9 cellular contexts compared by ENCODE assay signal in the genomic region with DNA sequence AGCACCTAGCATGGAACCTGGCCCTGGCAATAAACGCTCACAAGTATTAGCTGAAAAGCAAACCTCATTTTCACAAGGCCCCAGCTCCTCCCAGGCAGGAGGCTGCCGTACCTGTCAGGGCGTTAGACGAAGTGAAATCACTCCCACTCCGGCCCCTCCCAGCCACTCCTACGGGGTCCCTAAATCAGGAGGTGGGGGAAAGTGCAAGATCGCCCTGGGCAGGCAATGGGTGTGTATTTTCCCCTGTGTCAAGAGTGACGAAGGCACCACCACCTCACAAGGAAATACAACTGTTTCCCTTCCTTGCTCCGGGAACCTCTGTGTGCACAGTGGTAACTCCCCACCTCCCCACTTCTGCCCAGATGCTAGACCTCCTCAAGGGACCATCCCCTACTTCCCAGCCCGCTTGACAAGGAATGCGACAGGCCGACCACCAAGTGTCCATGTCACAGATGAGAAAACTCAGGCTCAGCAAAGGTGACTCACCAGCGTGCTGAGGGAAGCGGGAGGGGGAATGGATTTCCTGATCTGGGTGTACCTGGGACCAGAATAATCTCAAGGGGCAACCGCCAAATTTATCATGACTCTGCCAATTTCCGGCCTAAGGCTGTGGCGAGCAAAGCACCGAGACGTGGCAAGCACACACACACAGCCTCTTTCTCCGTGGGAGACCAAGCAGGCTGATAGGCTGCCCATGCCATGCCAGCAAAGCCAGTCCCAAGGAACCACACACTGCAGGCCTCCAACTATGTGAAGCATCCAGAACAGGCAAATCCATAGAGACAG. TPM values are rescaled to one million over a fixed set of nuclear protein-coding genes. Genes with fewer than 3 reads are reported as not detected.
A peak's percentile ranks its signal among the peaks of the same experiment; 100 is the strongest.
DNase-seq lines count a peak whose midpoint lies in the region; ATAC-seq and TF ChIP-seq lines count a peak whose summit lies in the region.
"Had no signal": no experiment of that assay in that cellular context is flagged by ENCODE, and none has a peak within 500 bp of the region (broad histone marks: within the 10 kb centered on the region; RNA-seq: fewer than 3 reads in every experiment).

No MANE protein-coding gene starts in this region.

- ATAC-seq in activated T-cell treated with anti-CD3 and anti-CD28 coated beads, Interleukin-2, amount 50 U/mL, for 4 hours: peak in 1 of 2 donors; percentile 18
- ATAC-seq in HG03354 (IDR thresholded peaks at IDR 0.05; ENCODE audit: poor library complexity, severe bottlenecking, unreplicated experiment) (no peak), GM19397 (IDR thresholded peaks at IDR 0.05; ENCODE audit: unreplicated experiment) (no peak), GM21825 (IDR thresholded peaks at IDR 0.05; ENCODE audit: unreplicated experiment) (no peak)

- no peaks in the 10 kb centered on the region for H3K9me3 ChIP-seq in ascending aorta

- H3K4me1 Mint-ChIP-seq in activated T-cell treated with anti-CD3 and anti-CD28 coated beads, Interleukin-2, amount 50 U/mL, for 4 hours (ENCODE audit: low read depth): peaks cover 79% of the 10 kb centered on the region

- no peaks in the 10 kb centered on the region for H3K27me3 Mint-ChIP-seq in activated T-cell treated with anti-CD3 and anti-CD28 coated beads, Interleukin-2, amount 50 U/mL, for 4 hours (ENCODE audit: low read depth)

- no peak for TF ChIP-seq CTCF in ascending aorta (IDR thresholded peaks at IDR 0.05)

- H3K36me3 Mint-ChIP-seq in activated T-cell treated with anti-CD3 and anti-CD28 coated beads, Interleukin-2, amount 50 U/mL, for 4 hours (ENCODE audit: insufficient read depth): peaks cover 14% of the 10 kb centered on the region

- no peak overlapping the region for H3K27ac ChIP-seq in ascending aorta

- no peaks in the 10 kb centered on the region for H3K9me3 Mint-ChIP-seq in activated T-cell treated with anti-CD3 and anti-CD28 coated beads, Interleukin-2, amount 50 U/mL, for 4 hours

- intact Hi-C loops in ascending aorta (cut with DNase I): loop anchor here (10.0 kb wide), 1 partner anchor 787 kb away; a partner anchor contains a TSS

- peak; percentile 81 for DNase-seq in A172 (ENCODE audit: low spot score)
- DNase-seq in Kasumi-1 (lab: John Stamatoyannopoulos, UW): peak; percentile 62 to 71
- DNase-seq in activated T-cell treated with anti-CD3 and anti-CD28 coated beads, Interleukin-2, amount 50 U/mL, for 4 hours: peak; percentile 34
- DNase-seq in kidney tubule cell (ENCODE audit: low spot score): peak; percentile 85
- DNase-seq in ascending aorta (ENCODE audit: low spot score in 2 of 2): no peak
- DNase-seq: NCI-H1417 had no signal

- no peaks in the 10 kb centered on the region for H3K27me3 ChIP-seq in ascending aorta

- H3K4me1 ChIP-seq in ascending aorta: peaks cover 3 to 4% of the 10 kb centered on the region in 2 donors

- H3K4me3 ChIP-seq in ascending aorta: no peak overlapping the region

- H3K4me3 Mint-ChIP-seq in activated T-cell treated with anti-CD3 and anti-CD28 coated beads, Interleukin-2, amount 50 U/mL, for 4 hours: peak overlapping the region; percentile 74

- peaks cover 3 to 10% of the 10 kb centered on the region in 2 donors for H3K36me3 ChIP-seq in ascending aorta

RNA-seq across cellular contexts. Expression of a gene that starts 7.3 kb away (rescaled TPM):
- total RNA-seq in A172 (2014; rRNA removed; shearing (Covaris generic)): 73.6 and 80.1 TPM in 2 replicates
- total RNA-seq in activated T-cell treated with anti-CD3 and anti-CD28 coated beads, Interleukin-2, amount 50 U/mL, for 4 hours: 100 to 1,000 TPM; 256 to 326 (median 285) TPM
- total RNA-seq in ascending aorta: 68.3 TPM

RNA-seq across cellular contexts. Expression of a gene that starts 22.9 kb away (rescaled TPM):
- 1.6 and 3.4 TPM in 2 replicates for total RNA-seq in A172 (2014; rRNA removed; shearing (Covaris generic))
- 1 to 10 TPM; 5.8 to 6.9 (median 6.2) TPM for total RNA-seq in activated T-cell treated with anti-CD3 and anti-CD28 coated beads, Interleukin-2, amount 50 U/mL, for 4 hours
- not detected for total RNA-seq in ascending aorta

RNA-seq across cellular contexts. Expression of a gene that starts 28.4 kb away (rescaled TPM):
- 88.0 and 108 TPM in 2 replicates for total RNA-seq in A172 (2014; rRNA removed; shearing (Covaris generic))
- 100 to 1,000 TPM; 113 to 139 (median 121) TPM for total RNA-seq in activated T-cell treated with anti-CD3 and anti-CD28 coated beads, Interleukin-2, amount 50 U/mL, for 4 hours
- total RNA-seq in ascending aorta: 72.7 TPM

RNA-seq across cellular contexts. Expression of a gene that starts 32.3 kb away (rescaled TPM):
- 11.6 and 12.8 TPM in 2 replicates for total RNA-seq in A172 (2014; rRNA removed; shearing (Covaris generic))
- total RNA-seq in activated T-cell treated with anti-CD3 and anti-CD28 coated beads, Interleukin-2, amount 50 U/mL, for 4 hours: 1 to 10 TPM; 4.0 to 6.5 (median 5.0) TPM
- total RNA-seq in ascending aorta: 6.5 TPM

RNA-seq across cellular contexts. Expression of a gene that starts 42.2 kb away (rescaled TPM):
- total RNA-seq in A172 (2014; rRNA removed; shearing (Covaris generic)): 12.3 and 18.4 TPM in 2 replicates
- total RNA-seq in activated T-cell treated with anti-CD3 and anti-CD28 coated beads, Interleukin-2, amount 50 U/mL, for 4 hours: under 1 TPM; 0.11 to 0.38 (median 0.11) TPM
- total RNA-seq in ascending aorta: 0.64 TPM

Comparison
In these comparisons a context has a peak if more than half of its experiments do, and no peak if none do; other contexts are left out.
1. DNase-seq: peak in A172 (single experiment), Kasumi-1 (2 of 2), activated T-cell treated with anti-CD3 and anti-CD28 coated beads, Interleukin-2, amount 50 U/mL, for 4 hours (single experiment) and kidney tubule cell (single experiment); none in ascending aorta (0 of 2).